ENCODE assay signal across 3 cellular contexts in the genomic region with DNA sequence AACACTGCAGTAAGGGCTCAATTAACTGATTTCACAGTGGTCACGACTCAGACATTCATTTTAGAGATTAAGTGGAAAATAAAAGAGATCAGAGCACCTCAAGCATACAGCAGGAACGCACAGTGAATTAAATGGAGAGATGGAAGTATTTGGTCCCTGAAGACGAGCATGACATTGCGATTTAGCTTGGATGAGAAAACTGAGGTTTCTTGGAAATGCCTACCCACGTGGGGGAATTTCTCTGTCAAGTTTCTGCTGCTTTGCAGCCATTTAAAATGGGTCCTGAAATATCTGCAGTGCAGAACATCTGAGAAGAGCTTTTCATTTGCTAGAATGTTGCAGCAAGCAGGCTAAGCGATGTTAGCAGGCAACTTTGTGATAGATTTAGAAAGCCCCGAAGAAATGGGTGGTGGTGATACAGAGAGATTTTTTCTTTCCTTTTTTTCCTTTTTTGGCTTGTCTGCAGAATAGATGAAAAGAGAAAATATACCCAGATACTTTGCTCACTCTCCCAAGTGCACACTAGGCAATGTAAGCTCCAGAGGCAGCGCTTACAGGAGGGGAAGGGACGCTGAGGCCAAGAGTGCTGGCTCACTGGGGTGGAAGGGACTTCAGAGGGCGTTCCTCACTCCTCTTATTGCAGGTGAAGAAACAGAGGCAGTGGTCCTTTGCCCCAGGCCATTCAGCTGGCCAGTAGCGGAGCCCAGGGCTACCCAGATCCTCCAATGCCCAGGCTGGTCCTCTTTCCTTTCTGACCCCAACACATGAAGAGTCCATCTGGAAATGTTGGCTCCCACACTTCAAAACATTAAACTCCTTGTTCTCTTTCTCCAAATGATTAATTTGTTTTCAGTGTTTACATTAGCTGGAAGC.
TF ChIP-seq lines count a peak whose summit lies in the region.

No MANE protein-coding gene starts in this region.

TF ChIP-seq in SK-N-SH, 30 proteins besides CTCF, POLR2A, EP300 and RAD21:
- TF ChIP-seq TAF1 (IDR thresholded peaks at IDR 0.05; ENCODE audit: borderline replicate concordance, low read depth, low read length) (no peak), TEAD4 (IDR thresholded peaks at IDR 0.05; ENCODE audit: borderline replicate concordance, insufficient read depth) (no peak), RXRA (IDR thresholded peaks at IDR 0.05; ENCODE audit: borderline replicate concordance, low read depth) (no peak), MAX (IDR thresholded peaks at IDR 0.05; ENCODE audit: low read depth) (no peak), JUND (IDR thresholded peaks at IDR 0.05) (no peak), CHD2 (IDR thresholded peaks at IDR 0.05; ENCODE audit: low read length, partially characterized antibody) (no peak), RCOR1 (IDR thresholded peaks at IDR 0.05; ENCODE audit: low read length) (no peak), YY1 (IDR thresholded peaks at IDR 0.05; ENCODE audit: low read depth) (no peak), USF2 (IDR thresholded peaks at IDR 0.05; ENCODE audit: borderline replicate concordance, low read depth, low read length) (no peak), FOXM1 (IDR thresholded peaks at IDR 0.05; ENCODE audit: low read depth) (no peak)
- TF ChIP-seq, protein P1, sequence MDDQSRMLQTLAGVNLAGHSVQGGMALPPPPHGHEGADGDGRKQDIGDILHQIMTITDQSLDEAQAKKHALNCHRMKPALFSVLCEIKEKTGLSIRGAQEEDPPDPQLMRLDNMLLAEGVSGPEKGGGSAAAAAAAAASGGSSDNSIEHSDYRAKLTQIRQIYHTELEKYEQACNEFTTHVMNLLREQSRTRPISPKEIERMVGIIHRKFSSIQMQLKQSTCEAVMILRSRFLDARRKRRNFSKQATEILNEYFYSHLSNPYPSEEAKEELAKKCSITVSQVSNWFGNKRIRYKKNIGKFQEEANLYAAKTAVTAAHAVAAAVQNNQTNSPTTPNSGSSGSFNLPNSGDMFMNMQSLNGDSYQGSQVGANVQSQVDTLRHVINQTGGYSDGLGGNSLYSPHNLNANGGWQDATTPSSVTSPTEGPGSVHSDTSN (IDR thresholded peaks at IDR 0.05), result no peak
- TF ChIP-seq, protein P2, sequence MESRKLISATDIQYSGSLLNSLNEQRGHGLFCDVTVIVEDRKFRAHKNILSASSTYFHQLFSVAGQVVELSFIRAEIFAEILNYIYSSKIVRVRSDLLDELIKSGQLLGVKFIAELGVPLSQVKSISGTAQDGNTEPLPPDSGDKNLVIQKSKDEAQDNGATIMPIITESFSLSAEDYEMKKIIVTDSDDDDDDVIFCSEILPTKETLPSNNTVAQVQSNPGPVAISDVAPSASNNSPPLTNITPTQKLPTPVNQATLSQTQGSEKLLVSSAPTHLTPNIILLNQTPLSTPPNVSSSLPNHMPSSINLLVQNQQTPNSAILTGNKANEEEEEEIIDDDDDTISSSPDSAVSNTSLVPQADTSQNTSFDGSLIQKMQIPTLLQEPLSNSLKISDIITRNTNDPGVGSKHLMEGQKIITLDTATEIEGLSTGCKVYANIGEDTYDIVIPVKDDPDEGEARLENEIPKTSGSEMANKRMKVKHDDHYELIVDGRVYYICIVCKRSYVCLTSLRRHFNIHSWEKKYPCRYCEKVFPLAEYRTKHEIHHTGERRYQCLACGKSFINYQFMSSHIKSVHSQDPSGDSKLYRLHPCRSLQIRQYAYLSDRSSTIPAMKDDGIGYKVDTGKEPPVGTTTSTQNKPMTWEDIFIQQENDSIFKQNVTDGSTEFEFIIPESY (IDR thresholded peaks at IDR 0.05; ENCODE audit: borderline replicate concordance, low read depth), result no peak

TF ChIP-seq in SK-N-SH treated with all-trans-retinoic acid at 6 μM for 48 hours, 23 proteins besides CTCF, POLR2A, EP300 and RAD21 (continues in another document):
- TF ChIP-seq, protein P3, sequence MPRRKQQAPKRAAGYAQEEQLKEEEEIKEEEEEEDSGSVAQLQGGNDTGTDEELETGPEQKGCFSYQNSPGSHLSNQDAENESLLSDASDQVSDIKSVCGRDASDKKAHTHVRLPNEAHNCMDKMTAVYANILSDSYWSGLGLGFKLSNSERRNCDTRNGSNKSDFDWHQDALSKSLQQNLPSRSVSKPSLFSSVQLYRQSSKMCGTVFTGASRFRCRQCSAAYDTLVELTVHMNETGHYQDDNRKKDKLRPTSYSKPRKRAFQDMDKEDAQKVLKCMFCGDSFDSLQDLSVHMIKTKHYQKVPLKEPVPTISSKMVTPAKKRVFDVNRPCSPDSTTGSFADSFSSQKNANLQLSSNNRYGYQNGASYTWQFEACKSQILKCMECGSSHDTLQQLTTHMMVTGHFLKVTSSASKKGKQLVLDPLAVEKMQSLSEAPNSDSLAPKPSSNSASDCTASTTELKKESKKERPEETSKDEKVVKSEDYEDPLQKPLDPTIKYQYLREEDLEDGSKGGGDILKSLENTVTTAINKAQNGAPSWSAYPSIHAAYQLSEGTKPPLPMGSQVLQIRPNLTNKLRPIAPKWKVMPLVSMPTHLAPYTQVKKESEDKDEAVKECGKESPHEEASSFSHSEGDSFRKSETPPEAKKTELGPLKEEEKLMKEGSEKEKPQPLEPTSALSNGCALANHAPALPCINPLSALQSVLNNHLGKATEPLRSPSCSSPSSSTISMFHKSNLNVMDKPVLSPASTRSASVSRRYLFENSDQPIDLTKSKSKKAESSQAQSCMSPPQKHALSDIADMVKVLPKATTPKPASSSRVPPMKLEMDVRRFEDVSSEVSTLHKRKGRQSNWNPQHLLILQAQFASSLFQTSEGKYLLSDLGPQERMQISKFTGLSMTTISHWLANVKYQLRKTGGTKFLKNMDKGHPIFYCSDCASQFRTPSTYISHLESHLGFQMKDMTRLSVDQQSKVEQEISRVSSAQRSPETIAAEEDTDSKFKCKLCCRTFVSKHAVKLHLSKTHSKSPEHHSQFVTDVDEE (CRISPR knock-in tag; IDR thresholded peaks at IDR 0.05), result no peak
- TF ChIP-seq, protein P4, sequence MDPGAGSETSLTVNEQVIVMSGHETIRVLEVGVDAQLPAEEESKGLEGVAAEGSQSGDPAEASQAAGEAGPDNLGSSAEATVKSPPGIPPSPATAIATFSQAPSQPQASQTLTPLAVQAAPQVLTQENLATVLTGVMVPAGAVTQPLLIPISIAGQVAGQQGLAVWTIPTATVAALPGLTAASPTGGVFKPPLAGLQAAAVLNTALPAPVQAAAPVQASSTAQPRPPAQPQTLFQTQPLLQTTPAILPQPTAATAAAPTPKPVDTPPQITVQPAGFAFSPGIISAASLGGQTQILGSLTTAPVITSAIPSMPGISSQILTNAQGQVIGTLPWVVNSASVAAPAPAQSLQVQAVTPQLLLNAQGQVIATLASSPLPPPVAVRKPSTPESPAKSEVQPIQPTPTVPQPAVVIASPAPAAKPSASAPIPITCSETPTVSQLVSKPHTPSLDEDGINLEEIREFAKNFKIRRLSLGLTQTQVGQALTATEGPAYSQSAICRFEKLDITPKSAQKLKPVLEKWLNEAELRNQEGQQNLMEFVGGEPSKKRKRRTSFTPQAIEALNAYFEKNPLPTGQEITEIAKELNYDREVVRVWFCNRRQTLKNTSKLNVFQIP (CRISPR knock-in tag; IDR thresholded peaks at IDR 0.05; ENCODE audit: borderline replicate concordance, low read depth), result no peak
- TF ChIP-seq ISL1 (CRISPR knock-in tag; IDR thresholded peaks at IDR 0.05) (no peak), ARNTL (CRISPR knock-in tag; IDR thresholded peaks at IDR 0.05; ENCODE audit: borderline replicate concordance, low read depth) (no peak), ZC3H10 (CRISPR knock-in tag; IDR thresholded peaks at IDR 0.05) (no peak), RARB (CRISPR knock-in tag; IDR thresholded peaks at IDR 0.05) (no peak), BACH2 (CRISPR knock-in tag; IDR thresholded peaks at IDR 0.05; ENCODE audit: borderline replicate concordance) (no peak), ZFP3 (CRISPR knock-in tag; IDR thresholded peaks at IDR 0.05) (no peak), CREB5 (CRISPR knock-in tag; IDR thresholded peaks at IDR 0.05; ENCODE audit: low read depth) (no peak), ESRRG (CRISPR knock-in tag; IDR thresholded peaks at IDR 0.05) (no peak)
- TF ChIP-seq, protein P5, sequence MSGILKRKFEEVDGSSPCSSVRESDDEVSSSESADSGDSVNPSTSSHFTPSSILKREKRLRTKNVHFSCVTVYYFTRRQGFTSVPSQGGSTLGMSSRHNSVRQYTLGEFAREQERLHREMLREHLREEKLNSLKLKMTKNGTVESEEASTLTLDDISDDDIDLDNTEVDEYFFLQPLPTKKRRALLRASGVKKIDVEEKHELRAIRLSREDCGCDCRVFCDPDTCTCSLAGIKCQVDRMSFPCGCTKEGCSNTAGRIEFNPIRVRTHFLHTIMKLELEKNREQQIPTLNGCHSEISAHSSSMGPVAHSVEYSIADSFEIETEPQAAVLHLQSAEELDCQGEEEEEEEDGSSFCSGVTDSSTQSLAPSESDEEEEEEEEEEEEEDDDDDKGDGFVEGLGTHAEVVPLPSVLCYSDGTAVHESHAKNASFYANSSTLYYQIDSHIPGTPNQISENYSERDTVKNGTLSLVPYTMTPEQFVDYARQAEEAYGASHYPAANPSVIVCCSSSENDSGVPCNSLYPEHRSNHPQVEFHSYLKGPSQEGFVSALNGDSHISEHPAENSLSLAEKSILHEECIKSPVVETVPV (CRISPR knock-in tag; IDR thresholded peaks at IDR 0.05), result no peak

TF ChIP-seq in H1, 55 proteins besides CTCF, POLR2A, EP300 and RAD21 (continues in another document):
- TF ChIP-seq, protein P6, sequence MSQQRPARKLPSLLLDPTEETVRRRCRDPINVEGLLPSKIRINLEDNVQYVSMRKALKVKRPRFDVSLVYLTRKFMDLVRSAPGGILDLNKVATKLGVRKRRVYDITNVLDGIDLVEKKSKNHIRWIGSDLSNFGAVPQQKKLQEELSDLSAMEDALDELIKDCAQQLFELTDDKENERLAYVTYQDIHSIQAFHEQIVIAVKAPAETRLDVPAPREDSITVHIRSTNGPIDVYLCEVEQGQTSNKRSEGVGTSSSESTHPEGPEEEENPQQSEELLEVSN (IDR thresholded peaks at IDR 0.05), result no peak
- no peak for TF ChIP-seq MAX (IDR thresholded peaks at IDR 0.05)
- TF ChIP-seq PHF8 (conservative IDR thresholded peaks at IDR 0.05; ENCODE audit: low read depth, low read length), result no peak
- no peak for TF ChIP-seq TBP (IDR thresholded peaks at IDR 0.05; ENCODE audit: low read depth, low read length)
- no peak for TF ChIP-seq CREB1 (IDR thresholded peaks at IDR 0.05)
- TF ChIP-seq EZH2 (IDR thresholded peaks at IDR 0.05; ENCODE audit: low read depth, low read length, severe bottlenecking), result no peak
- TF ChIP-seq TEAD4 (IDR thresholded peaks at IDR 0.05; ENCODE audit: low read depth, low read length), result no peak
- TF ChIP-seq, protein P7, sequence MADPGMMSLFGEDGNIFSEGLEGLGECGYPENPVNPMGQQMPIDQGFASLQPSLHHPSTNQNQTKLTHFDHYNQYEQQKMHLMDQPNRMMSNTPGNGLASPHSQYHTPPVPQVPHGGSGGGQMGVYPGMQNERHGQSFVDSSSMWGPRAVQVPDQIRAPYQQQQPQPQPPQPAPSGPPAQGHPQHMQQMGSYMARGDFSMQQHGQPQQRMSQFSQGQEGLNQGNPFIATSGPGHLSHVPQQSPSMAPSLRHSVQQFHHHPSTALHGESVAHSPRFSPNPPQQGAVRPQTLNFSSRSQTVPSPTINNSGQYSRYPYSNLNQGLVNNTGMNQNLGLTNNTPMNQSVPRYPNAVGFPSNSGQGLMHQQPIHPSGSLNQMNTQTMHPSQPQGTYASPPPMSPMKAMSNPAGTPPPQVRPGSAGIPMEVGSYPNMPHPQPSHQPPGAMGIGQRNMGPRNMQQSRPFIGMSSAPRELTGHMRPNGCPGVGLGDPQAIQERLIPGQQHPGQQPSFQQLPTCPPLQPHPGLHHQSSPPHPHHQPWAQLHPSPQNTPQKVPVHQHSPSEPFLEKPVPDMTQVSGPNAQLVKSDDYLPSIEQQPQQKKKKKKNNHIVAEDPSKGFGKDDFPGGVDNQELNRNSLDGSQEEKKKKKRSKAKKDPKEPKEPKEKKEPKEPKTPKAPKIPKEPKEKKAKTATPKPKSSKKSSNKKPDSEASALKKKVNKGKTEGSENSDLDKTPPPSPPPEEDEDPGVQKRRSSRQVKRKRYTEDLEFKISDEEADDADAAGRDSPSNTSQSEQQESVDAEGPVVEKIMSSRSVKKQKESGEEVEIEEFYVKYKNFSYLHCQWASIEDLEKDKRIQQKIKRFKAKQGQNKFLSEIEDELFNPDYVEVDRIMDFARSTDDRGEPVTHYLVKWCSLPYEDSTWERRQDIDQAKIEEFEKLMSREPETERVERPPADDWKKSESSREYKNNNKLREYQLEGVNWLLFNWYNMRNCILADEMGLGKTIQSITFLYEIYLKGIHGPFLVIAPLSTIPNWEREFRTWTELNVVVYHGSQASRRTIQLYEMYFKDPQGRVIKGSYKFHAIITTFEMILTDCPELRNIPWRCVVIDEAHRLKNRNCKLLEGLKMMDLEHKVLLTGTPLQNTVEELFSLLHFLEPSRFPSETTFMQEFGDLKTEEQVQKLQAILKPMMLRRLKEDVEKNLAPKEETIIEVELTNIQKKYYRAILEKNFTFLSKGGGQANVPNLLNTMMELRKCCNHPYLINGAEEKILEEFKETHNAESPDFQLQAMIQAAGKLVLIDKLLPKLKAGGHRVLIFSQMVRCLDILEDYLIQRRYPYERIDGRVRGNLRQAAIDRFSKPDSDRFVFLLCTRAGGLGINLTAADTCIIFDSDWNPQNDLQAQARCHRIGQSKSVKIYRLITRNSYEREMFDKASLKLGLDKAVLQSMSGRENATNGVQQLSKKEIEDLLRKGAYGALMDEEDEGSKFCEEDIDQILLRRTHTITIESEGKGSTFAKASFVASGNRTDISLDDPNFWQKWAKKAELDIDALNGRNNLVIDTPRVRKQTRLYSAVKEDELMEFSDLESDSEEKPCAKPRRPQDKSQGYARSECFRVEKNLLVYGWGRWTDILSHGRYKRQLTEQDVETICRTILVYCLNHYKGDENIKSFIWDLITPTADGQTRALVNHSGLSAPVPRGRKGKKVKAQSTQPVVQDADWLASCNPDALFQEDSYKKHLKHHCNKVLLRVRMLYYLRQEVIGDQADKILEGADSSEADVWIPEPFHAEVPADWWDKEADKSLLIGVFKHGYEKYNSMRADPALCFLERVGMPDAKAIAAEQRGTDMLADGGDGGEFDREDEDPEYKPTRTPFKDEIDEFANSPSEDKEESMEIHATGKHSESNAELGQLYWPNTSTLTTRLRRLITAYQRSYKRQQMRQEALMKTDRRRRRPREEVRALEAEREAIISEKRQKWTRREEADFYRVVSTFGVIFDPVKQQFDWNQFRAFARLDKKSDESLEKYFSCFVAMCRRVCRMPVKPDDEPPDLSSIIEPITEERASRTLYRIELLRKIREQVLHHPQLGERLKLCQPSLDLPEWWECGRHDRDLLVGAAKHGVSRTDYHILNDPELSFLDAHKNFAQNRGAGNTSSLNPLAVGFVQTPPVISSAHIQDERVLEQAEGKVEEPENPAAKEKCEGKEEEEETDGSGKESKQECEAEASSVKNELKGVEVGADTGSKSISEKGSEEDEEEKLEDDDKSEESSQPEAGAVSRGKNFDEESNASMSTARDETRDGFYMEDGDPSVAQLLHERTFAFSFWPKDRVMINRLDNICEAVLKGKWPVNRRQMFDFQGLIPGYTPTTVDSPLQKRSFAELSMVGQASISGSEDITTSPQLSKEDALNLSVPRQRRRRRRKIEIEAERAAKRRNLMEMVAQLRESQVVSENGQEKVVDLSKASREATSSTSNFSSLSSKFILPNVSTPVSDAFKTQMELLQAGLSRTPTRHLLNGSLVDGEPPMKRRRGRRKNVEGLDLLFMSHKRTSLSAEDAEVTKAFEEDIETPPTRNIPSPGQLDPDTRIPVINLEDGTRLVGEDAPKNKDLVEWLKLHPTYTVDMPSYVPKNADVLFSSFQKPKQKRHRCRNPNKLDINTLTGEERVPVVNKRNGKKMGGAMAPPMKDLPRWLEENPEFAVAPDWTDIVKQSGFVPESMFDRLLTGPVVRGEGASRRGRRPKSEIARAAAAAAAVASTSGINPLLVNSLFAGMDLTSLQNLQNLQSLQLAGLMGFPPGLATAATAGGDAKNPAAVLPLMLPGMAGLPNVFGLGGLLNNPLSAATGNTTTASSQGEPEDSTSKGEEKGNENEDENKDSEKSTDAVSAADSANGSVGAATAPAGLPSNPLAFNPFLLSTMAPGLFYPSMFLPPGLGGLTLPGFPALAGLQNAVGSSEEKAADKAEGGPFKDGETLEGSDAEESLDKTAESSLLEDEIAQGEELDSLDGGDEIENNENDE (IDR thresholded peaks at IDR 0.05; ENCODE audit: insufficient replicate concordance, low read length), result no peak
- no peak for TF ChIP-seq SUZ12 (IDR thresholded peaks at IDR 0.05; ENCODE audit: low read length)
- no peak for TF ChIP-seq MAFK (IDR thresholded peaks at IDR 0.05; ENCODE audit: low read depth, low read length)
